18 cellular contexts compared by ENCODE assay signal in the genomic region with DNA sequence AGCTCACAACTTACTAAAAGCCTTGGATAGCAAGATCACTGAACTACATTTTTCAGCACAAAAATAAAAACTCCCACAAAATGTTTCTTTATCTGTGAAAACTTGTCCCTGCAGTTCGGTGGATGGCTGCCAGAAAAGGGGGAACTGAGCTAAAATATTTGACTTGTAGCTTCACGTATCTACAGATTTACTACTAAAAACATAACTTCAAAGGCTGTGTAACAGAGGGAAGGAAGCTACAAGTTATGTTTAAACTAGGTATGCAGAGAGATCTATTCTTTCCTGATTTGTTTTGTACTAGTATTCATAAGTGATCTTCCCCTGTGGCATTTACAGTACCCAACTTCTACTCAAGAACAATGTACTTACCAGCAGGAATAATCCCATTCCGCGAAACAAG. TPM values are rescaled to one million over a fixed set of nuclear protein-coding genes. Genes with fewer than 3 reads are reported as not detected.
DNase-seq lines count a peak whose midpoint lies in the region; ATAC-seq, FAIRE-seq and TF ChIP-seq lines count a peak whose summit lies in the region.
"Had no signal": no experiment of that assay in that cellular context is flagged by ENCODE, and none has a peak within 500 bp of the region (broad histone marks: within the 10 kb centered on the region; RNA-seq: fewer than 3 reads in every experiment).

No MANE protein-coding gene starts in this region.

- H3K27ac Mint-ChIP-seq in astrocyte (ENCODE audit: unreplicated experiment) = peak overlapping the region; percentile 81
- no peak overlapping the region for H3K27ac Mint-ChIP-seq in CD8-positive, alpha-beta T cell
- H3K27ac Mint-ChIP-seq: CD4-positive, CD25-positive, alpha-beta regulatory T cell had no signal

- H3K4me1 Mint-ChIP-seq in astrocyte (ENCODE audit: low read depth, unreplicated experiment) = peaks cover 29% of the 10 kb centered on the region
- no peaks in the 10 kb centered on the region for H3K4me1 Mint-ChIP-seq in CD8-positive, alpha-beta T cell (ENCODE audit: low read depth)

- H3K9ac ChIP-seq in astrocyte (ENCODE audit: low read length) (no peak overlapping the region), keratinocyte (ENCODE audit: control insufficient read depth, extremely low read depth, insufficient read depth, low read length) (no peak overlapping the region)

- H3K4me3 Mint-ChIP-seq in astrocyte (ENCODE audit: unreplicated experiment) = no peak overlapping the region
- H3K4me3 Mint-ChIP-seq in CD8-positive, alpha-beta T cell = no peak overlapping the region
- H3K4me3 Mint-ChIP-seq: CD4-positive, CD25-positive, alpha-beta regulatory T cell; GM23338 had no signal

- in situ Hi-C loops in G401 (cut with HindIII; ENCODE audit: low sequenced_read_pairs) = no loop called here

- H2AFZ ChIP-seq in astrocyte (ENCODE audit: low read depth, low read length) (no peak overlapping the region), keratinocyte (ENCODE audit: control insufficient read depth, low read length) (peak overlapping the region; percentile 22)
- H2AFZ ChIP-seq: GM23338 had no signal

- no peak overlapping the region for H3K4me3 ChIP-seq in astrocyte (ENCODE audit: insufficient read depth, low read depth, low read length)
- no peak overlapping the region for H3K4me3 ChIP-seq in keratinocyte (ENCODE audit: control insufficient read depth in 2 of 3, extremely low read depth in 1 of 3, insufficient read depth in 2 of 3, low read depth in 1 of 3, low read length in 3 of 3)
- H3K4me3 ChIP-seq in CD8-positive, alpha-beta T cell (ENCODE audit: low read depth, low read length) = no peak overlapping the region
- H3K4me3 ChIP-seq: GM23338, MG63 had no signal

- CTCF ChIA-PET in CD8-positive, alpha-beta T cell (lab: Charles Lee) = no interaction called here

- no peak overlapping the region for H3K27ac ChIP-seq in astrocyte (ENCODE audit: low read depth, low read length)
- H3K27ac ChIP-seq in keratinocyte (ENCODE audit: control insufficient read depth, insufficient read depth, low read length) = no peak overlapping the region
- no peak overlapping the region for H3K27ac ChIP-seq in CD8-positive, alpha-beta T cell (ENCODE audit: low read depth, low read length)
- H3K27ac ChIP-seq: RWPE1 had no signal

- no peaks in the 10 kb centered on the region for H3K27me3 Mint-ChIP-seq in astrocyte (ENCODE audit: low read depth, unreplicated experiment)
- peaks cover 6% of the 10 kb centered on the region for H3K27me3 Mint-ChIP-seq in CD8-positive, alpha-beta T cell (ENCODE audit: low read depth)

- H4K20me1 ChIP-seq in astrocyte (ENCODE audit: insufficient read depth, low read length) = no peaks in the 10 kb centered on the region
- no peaks in the 10 kb centered on the region for H4K20me1 ChIP-seq in keratinocyte (ENCODE audit: control insufficient read depth, extremely low read depth, insufficient read depth, low read length)

- H3K9me3 Mint-ChIP-seq in astrocyte (ENCODE audit: unreplicated experiment) = no peaks in the 10 kb centered on the region
- no peaks in the 10 kb centered on the region for H3K9me3 Mint-ChIP-seq in CD8-positive, alpha-beta T cell
- H3K9me3 Mint-ChIP-seq: CD4-positive, CD25-positive, alpha-beta regulatory T cell; GM23338 had no signal

- intact Hi-C loops in CD8-positive, alpha-beta T cell (cut with DNase I, micrococcal nuclease) = no loop called here

- POLR2A ChIA-PET in CD8-positive, alpha-beta T cell (lab: Charles Lee) = no interaction called here

- dilution Hi-C loops in keratinocyte (cut with MboI; ENCODE audit: extremely low pct_ligation_motif_present, low sequenced_read_pairs) = no loop called here

- peak; percentile 56 for ATAC-seq in GM18873 (IDR thresholded peaks at IDR 0.05; ENCODE audit: low FRiP score, unreplicated experiment)
- ATAC-seq in CD8-positive, alpha-beta T cell = no peak
- ATAC-seq: GM23338 had no signal

- DNase-seq in G401 (ENCODE audit: low spot score) (peak; percentile 13), astrocyte (ENCODE audit: low read depth) (no peak), keratinocyte (ENCODE audit: low read depth, low spot score) (no peak), SW480 (ENCODE audit: low spot score) (no peak)
- no peak for DNase-seq in CD8-positive, alpha-beta T cell
- no peak for DNase-seq in stimulated activated CD4-positive, alpha-beta T cell treated with anti-CD3 and anti-CD28 coated beads, Interleukin-15, amount 100 ng/mL, for 24 hours
- DNase-seq: AML-193; CD4-positive, CD25-positive, alpha-beta regulatory T cell; DMS53; MG63; NCI-H1105; NCI-H1694; NCI-H2227 treated with DMSO at 0.1 percent for 48 hours; NCI-H524; NK-92 treated with Interleukin-12 subunit alpha and Interleukin-12 subunit beta, amount 100 ng/mL, for 24 hours had no signal

- H3K27me3 ChIP-seq in astrocyte (ENCODE audit: insufficient read depth, low read length) = no peaks in the 10 kb centered on the region
- no peaks in the 10 kb centered on the region for H3K27me3 ChIP-seq in keratinocyte (ENCODE audit: control insufficient read depth, extremely low read depth, insufficient read depth, low read length)
- H3K27me3 ChIP-seq in CD8-positive, alpha-beta T cell (ENCODE audit: insufficient read depth, low read length) = no peaks in the 10 kb centered on the region
- H3K27me3 ChIP-seq: MG63 had no signal

- H3K9me3 ChIP-seq in astrocyte (ENCODE audit: insufficient read depth, low read depth, low read length) = no peaks in the 10 kb centered on the region
- no peaks in the 10 kb centered on the region for H3K9me3 ChIP-seq in keratinocyte (ENCODE audit: control insufficient read depth, low read depth, low read length)
- H3K9me3 ChIP-seq in CD8-positive, alpha-beta T cell (ENCODE audit: low read length) = no peaks in the 10 kb centered on the region
- H3K9me3 ChIP-seq: MG63 had no signal

- no peaks in the 10 kb centered on the region for H3K36me3 Mint-ChIP-seq in astrocyte (ENCODE audit: low read depth, unreplicated experiment)
- H3K36me3 Mint-ChIP-seq in CD8-positive, alpha-beta T cell = no peaks in the 10 kb centered on the region
- H3K36me3 Mint-ChIP-seq: CD4-positive, CD25-positive, alpha-beta regulatory T cell had no signal

- no peak for TF ChIP-seq CTCF in astrocyte (IDR thresholded peaks at IDR 0.05; ENCODE audit: insufficient read depth, low read depth, low read length)
- no peak for TF ChIP-seq CTCF in keratinocyte (optimal IDR thresholded peaks at IDR 0.05 in 1 of 3, IDR thresholded peaks at IDR 0.05 in 1 of 3, conservative IDR thresholded peaks at IDR 0.05 in 1 of 3; ENCODE audit: extremely low read depth in 1 of 3, insufficient read depth in 2 of 3, low read length in 3 of 3)
- no peak for TF ChIP-seq CTCF in CD8-positive, alpha-beta T cell (IDR thresholded peaks at IDR 0.05)

- H3K36me3 ChIP-seq in astrocyte (ENCODE audit: insufficient read depth, low read length) = no peaks in the 10 kb centered on the region
- no peaks in the 10 kb centered on the region for H3K36me3 ChIP-seq in keratinocyte (ENCODE audit: control insufficient read depth in 2 of 2, extremely low read depth in 1 of 2, insufficient read depth in 2 of 2, low read length in 2 of 2)
- H3K36me3 ChIP-seq in CD8-positive, alpha-beta T cell (ENCODE audit: insufficient read depth, low read length) = no peaks in the 10 kb centered on the region
- H3K36me3 ChIP-seq: MG63 had no signal

- H3K4me2 ChIP-seq in astrocyte (ENCODE audit: low read length) = no peak overlapping the region
- peak overlapping the region; percentile 16 for H3K4me2 ChIP-seq in keratinocyte (ENCODE audit: control insufficient read depth, extremely low read depth, insufficient read depth, low read depth, low read length)
- H3K4me2 ChIP-seq: GM23338 had no signal

- H3K4me1 ChIP-seq in astrocyte (ENCODE audit: insufficient read depth, low read length) (peaks cover 17% of the 10 kb centered on the region), keratinocyte (ENCODE audit: control insufficient read depth, extremely low read depth, insufficient read depth, low read length) (peaks cover 9% of the 10 kb centered on the region)
- no peaks in the 10 kb centered on the region for H3K4me1 ChIP-seq in CD8-positive, alpha-beta T cell (ENCODE audit: insufficient read depth, low read length)

- no peaks in the 10 kb centered on the region for H3K9me1 ChIP-seq in keratinocyte (ENCODE audit: control insufficient read depth, extremely low read depth, insufficient read depth, low read length)

- FAIRE-seq in astrocyte (lab: Jason Lieb, UNC) = no peak
- no peak for FAIRE-seq in keratinocyte (lab: Jason Lieb, UNC)

- H3K79me2 ChIP-seq in astrocyte (ENCODE audit: insufficient read depth, low read length) (peaks cover 14% of the 10 kb centered on the region), keratinocyte (ENCODE audit: control insufficient read depth, insufficient read depth, low read length) (no peaks in the 10 kb centered on the region)

RNA-seq across cellular contexts. Expression of a gene that starts 25.1 kb away (rescaled TPM):
- total RNA-seq in G401 (2014; rRNA removed; shearing (Covaris generic)) = 7.0 and 12.8 TPM in 2 replicates
- 33.4 and 38.3 TPM in 2 replicates for total RNA-seq in astrocyte
- 4.3 to 10.5 TPM (median 7.9 TPM) in 3 replicates for polyA plus RNA-seq in keratinocyte
- polyA plus RNA-seq in keratinocyte (2011; ENCODE audit: low read depth) = 1.3 TPM
- 2.4 and 4.5 TPM in 2 replicates for polyA plus RNA-seq in keratinocyte (2011; cell fraction: cytosol; rRNA removed)
- 5.9 and 7.7 TPM in 2 replicates for polyA plus RNA-seq in keratinocyte (2011; cell fraction: nucleus; rRNA removed)
- 1.0 and 4.2 TPM in 2 replicates for polyA plus RNA-seq in keratinocyte (2012; ENCODE audit: low replicate concordance)
- 2.2 to 5.5 TPM (median 3.3 TPM) in 3 replicates for polyA minus RNA-seq in keratinocyte
- 4.6 TPM for polyA minus RNA-seq in keratinocyte (2011; cell fraction: cytosol; rRNA and poly(A)+ RNA removed)
- polyA minus RNA-seq in keratinocyte (2011; cell fraction: nucleus; rRNA and poly(A)+ RNA removed) = 6.0 and 8.7 TPM in 2 replicates
- under 1 TPM in 1 of 2 experiments, not detected in 1; 0.50 TPM for total RNA-seq in CD8-positive, alpha-beta T cell
